In the genomic region with DNA sequence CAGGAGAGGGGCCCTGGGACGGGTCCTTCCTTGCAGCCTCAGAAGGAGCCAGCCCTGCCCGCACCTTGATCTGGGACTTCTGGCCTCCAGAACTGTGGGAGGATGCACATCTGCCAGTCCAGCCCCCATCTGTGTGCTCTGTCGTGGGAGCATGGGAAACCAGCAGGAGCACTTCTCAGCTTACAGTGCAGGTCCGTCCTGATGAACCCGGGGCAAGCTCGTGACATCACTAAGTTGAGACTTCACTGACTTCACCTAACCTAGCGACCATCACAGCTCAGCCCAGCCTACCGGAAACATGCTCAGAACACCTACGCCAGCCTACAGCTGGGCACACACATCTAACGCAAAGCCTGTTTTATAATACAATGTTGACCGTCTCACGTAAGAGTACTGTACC, we compare ENCODE assay signal across 22 cellular contexts. TPM values are rescaled to one million over a fixed set of nuclear protein-coding genes. Genes with fewer than 3 reads are reported as not detected.
DNase-seq lines count a peak whose midpoint lies in the region; ATAC-seq, FAIRE-seq and TF ChIP-seq lines count a peak whose summit lies in the region.
"Had no signal": no experiment of that assay in that cellular context is flagged by ENCODE, and none has a peak within 500 bp of the region (broad histone marks: within the 10 kb centered on the region; RNA-seq: fewer than 3 reads in every experiment).

No MANE protein-coding gene starts in this region.

- no peak overlapping the region for H3K9ac ChIP-seq in H1 (replicated peaks in 1 of 4; ENCODE audit: extremely low read depth in 1 of 4, low read depth in 3 of 4, low read length in 3 of 4)

- no peak overlapping the region for H3K4me2 ChIP-seq in H1 (ENCODE audit: insufficient read depth in 1 of 2, low read depth in 2 of 2, low read length in 2 of 2)
- H3K4me2 ChIP-seq: GM23338 had no signal

- CTCF ChIA-PET in H1 (lab: Charles Lee; ENCODE audit: partially characterized antibody), result interaction anchor here (0.6 to 1.3 kb wide), 8 partner anchors 9 to 864 kb away, joined by 3 to 5 read pairs (median 3); no protein-coding TSS in a partner anchor

- no peaks in the 10 kb centered on the region for H3K23me2 ChIP-seq in H1 (ENCODE audit: low read depth, low read length)

- no peak overlapping the region; the same call in 1 of the 2 replicates for H3K27ac ChIP-seq in H1 (ENCODE audit: low read depth, low read length)
- peak overlapping the region in 2 of 4 donors; percentile 11 to 16 for H3K27ac ChIP-seq in pancreas
- no peak overlapping the region for H3K27ac ChIP-seq in esophagus muscularis mucosa (replicated peaks in 1 of 4)
- H3K27ac ChIP-seq: C4-2B, SJSA1 had no signal

- TF ChIP-seq POLR2A in H1 (IDR thresholded peaks at IDR 0.05; ENCODE audit: control extremely low read depth in 1 of 2, low read depth in 2 of 2, low read length in 2 of 2) (no peak), esophagus muscularis mucosa (IDR thresholded peaks at IDR 0.05; ENCODE audit: low read depth) (no peak)

- H2AFZ ChIP-seq in H1 (ENCODE audit: low read length), result no peak overlapping the region
- H2AFZ ChIP-seq: GM23338 had no signal

- H2BK15ac ChIP-seq in H1 (ENCODE audit: low read length), result no peak overlapping the region

- no peak overlapping the region for H3K4ac ChIP-seq in H1 (replicated peaks; ENCODE audit: insufficient read length, low read depth, low read length)

- H2BK20ac ChIP-seq in H1 (ENCODE audit: low read length), result no peak overlapping the region

- no peak for TF ChIP-seq CTCF in H1 (IDR thresholded peaks at IDR 0.05; ENCODE audit: control extremely low read depth in 1 of 3, insufficient read depth in 1 of 3, low read depth in 1 of 3, low read length in 3 of 3)
- TF ChIP-seq CTCF in pancreas (IDR thresholded peaks at IDR 0.05), result no peak
- TF ChIP-seq CTCF in esophagus muscularis mucosa (IDR thresholded peaks at IDR 0.05), result no peak
- no peak for TF ChIP-seq CTCF in GM13977 (IDR thresholded peaks at IDR 0.05; ENCODE audit: extremely low read depth, insufficient read depth, missing control alignments)

- H3K9me3 ChIP-seq in H1 (ENCODE audit: insufficient read depth in 2 of 2, low read depth in 1 of 2, low read length in 1 of 2) (no peaks in the 10 kb centered on the region), pancreas (no peaks in the 10 kb centered on the region), esophagus muscularis mucosa (no peaks in the 10 kb centered on the region)
- H3K9me3 ChIP-seq: MG63, SJSA1 had no signal

- no peaks in the 10 kb centered on the region; a peak in 1 of 7 replicates for H3K27me3 ChIP-seq in H1 (replicated peaks in 1 of 4; ENCODE audit: control insufficient read depth in 3 of 4, extremely low read depth in 1 of 4, insufficient read depth in 3 of 4, low read length in 3 of 4)
- no peaks in the 10 kb centered on the region for H3K27me3 ChIP-seq in pancreas
- no peaks in the 10 kb centered on the region for H3K27me3 ChIP-seq in esophagus muscularis mucosa
- H3K27me3 ChIP-seq: MG63 had no signal

- peaks cover 0 to 3% (median 1%) of the 10 kb centered on the region in 4 experiments; a peak in 1 of 7 replicates for H3K4me1 ChIP-seq in H1 (replicated peaks in 1 of 4; ENCODE audit: control insufficient read depth in 3 of 4, insufficient read depth in 4 of 4, low read length in 3 of 4)
- H3K4me1 ChIP-seq in pancreas, result peaks cover 0 to 4% (median 0%) of the 10 kb centered on the region in 3 donors
- H3K4me1 ChIP-seq in esophagus muscularis mucosa, result peaks cover 0 to 13% (median 10%) of the 10 kb centered on the region in 4 donors
- H3K4me1 ChIP-seq: SJSA1 had no signal

- H3K79me2 ChIP-seq in H1 (ENCODE audit: control insufficient read depth in 1 of 2, insufficient read depth in 2 of 2, low read length in 2 of 2), result no peaks in the 10 kb centered on the region

- H2BK12ac ChIP-seq in H1 (ENCODE audit: low read depth, low read length), result no peak overlapping the region

- no peak overlapping the region for H3K14ac ChIP-seq in H1 (ENCODE audit: insufficient read length)

- H3K4me3 ChIP-seq in H1 (ENCODE audit: extremely low read depth in 1 of 4, insufficient read depth in 2 of 4, low read depth in 3 of 4, low read length in 4 of 4) (no peak overlapping the region), pancreas (no peak overlapping the region), esophagus muscularis mucosa (no peak overlapping the region)
- H3K4me3 ChIP-seq: GM12878, GM23338, MG63, SJSA1 had no signal

- H2BK120ac ChIP-seq in H1 (replicated peaks; ENCODE audit: low read depth, low read length), result no peak overlapping the region

- POLR2A ChIA-PET in H1 (lab: Charles Lee; ENCODE audit: partially characterized antibody), result interaction anchor here (0.8 kb wide), 1 partner anchor 9 kb away, joined by 3 read pairs; no protein-coding TSS in a partner anchor

- no peak overlapping the region for H3K56ac ChIP-seq in H1 (replicated peaks; ENCODE audit: insufficient read length, low read depth, low read length)

- ATAC-seq in pancreas, result peak; percentile 64 to 87 (median 81)
- ATAC-seq in GM19035 (IDR thresholded peaks at IDR 0.05; ENCODE audit: unreplicated experiment), result no peak
- ATAC-seq: GM12878, GM23338, HCT116, Right ventricle myocardium inferior had no signal

- no peak overlapping the region for H3K23ac ChIP-seq in H1 (ENCODE audit: insufficient read length)

- WGBS in H1 (ENCODE audit: extremely low coverage in 1 of 2, insufficient coverage in 1 of 2, insufficient read length in 1 of 2, insufficient replicate concordance in 2 of 2, low coverage in 1 of 2, low lambda C conversion rate in 2 of 2, missing lambda C conversion rate in 1 of 2), 2 experiments, result 84% methylated on average over 12 of the region's 12 CpGs; no CpG with 5 or more reads in 1 of the 2 experiments
- WGBS in pancreas, 2 donors, result 37 to 40% methylated on average over 12 of the region's 12 CpGs
- 80% methylated on average over 12 of the region's 12 CpGs for WGBS in esophagus muscularis mucosa

- TF ChIP-seq EP300 in H1 (IDR thresholded peaks at IDR 0.05; ENCODE audit: borderline replicate concordance in 1 of 2, low read depth in 2 of 2, low read length in 2 of 2), result no peak
- TF ChIP-seq EP300 in esophagus muscularis mucosa (IDR thresholded peaks at IDR 0.05), result no peak

- intact Hi-C loops in pancreas (cut with DNase I), result no loop called here
- intact Hi-C loops in esophagus muscularis mucosa (cut with DNase I), result no loop called here

- H3K36me3 ChIP-seq in H1 (ENCODE audit: control insufficient read depth in 2 of 4, insufficient read depth in 4 of 4, low read length in 3 of 4) (no peaks in the 10 kb centered on the region), pancreas (no peaks in the 10 kb centered on the region), esophagus muscularis mucosa (peaks cover 0 to 4% (median 0%) of the 10 kb centered on the region in 4 donors)
- H3K36me3 ChIP-seq: MG63, SJSA1 had no signal

- no peak for FAIRE-seq in H1 (lab: Jason Lieb, UNC)
- FAIRE-seq in pancreas (lab: Jason Lieb, UNC), result no peak
- FAIRE-seq: GM12878 had no signal

- in situ Hi-C loops in GM13977 (cut with MboI; ENCODE audit: low pct_unique_long_range_greater_than_20kb, low sequenced_read_pairs, unreplicated experiment), result no loop called here

- H4K5ac ChIP-seq in H1 (ENCODE audit: insufficient read length, low read depth, low read length), result no peak overlapping the region

- no peaks in the 10 kb centered on the region for H3K79me1 ChIP-seq in H1 (ENCODE audit: low read depth, low read length)

- no peak overlapping the region for H4K8ac ChIP-seq in H1 (ENCODE audit: extremely low read depth, insufficient read depth, low read length)

- no peak overlapping the region for H4K91ac ChIP-seq in H1 (replicated peaks; ENCODE audit: insufficient read length, low read length)

- H4K20me1 ChIP-seq in H1 (replicated peaks in 1 of 2; ENCODE audit: control insufficient read depth in 1 of 2, insufficient read depth in 2 of 2, low read length in 2 of 2), result no peaks in the 10 kb centered on the region

- TF ChIP-seq RAD21 in H1 (IDR thresholded peaks at IDR 0.05 in 1 of 2, conservative IDR thresholded peaks at IDR 0.05 in 1 of 2; ENCODE audit: low read depth in 2 of 2, low read length in 2 of 2), result no peak

- H2BK5ac ChIP-seq in H1 (ENCODE audit: low read depth, low read length), result 0 out of 2 replicates have a peak overlapping the region, but pooled peaks have one; percentile 52

- DNase-seq in DMS 273 (lab: John Stamatoyannopoulos, UW; ENCODE audit: unreplicated experiment) (peak; percentile 58), NCI-H2171 treated with DMSO at 0.1 percent for 48 hours (lab: John Stamatoyannopoulos, UW) (peak; percentile 6), H1 (ENCODE audit: low read depth in 1 of 2, low spot score in 2 of 2) (no peak), pancreas (peak in 5 of 6 donors; percentile 60 to 84 (median 73)), esophagus muscularis mucosa (ENCODE audit: extremely low spot score) (no peak), GM13977 (ENCODE audit: low spot score) (no peak)
- no peak for DNase-seq in activated effector memory CD4-positive, alpha-beta T cell treated with Interleukin-2 at 50 U/mL for 16 hours
- DNase-seq: AML-193, DMS79 treated with DMSO at 0.1 percent for 48 hours, MG63, NCI-H1417, NCI-H187, NCI-H345, NCI-H526 treated with DMSO at 0.1 percent for 48 hours had no signal

- H2AK5ac ChIP-seq in H1 (ENCODE audit: low read depth, low read length), result no peak overlapping the region

- no peak overlapping the region for H3K18ac ChIP-seq in H1 (ENCODE audit: extremely low read depth, low read length)

TF ChIP-seq in H1, 55 proteins besides CTCF, POLR2A, EP300 and RAD21:
- no peak for TF ChIP-seq FOSL1 (IDR thresholded peaks at IDR 0.05; ENCODE audit: insufficient read depth, low read depth, low read length)
- no peak for TF ChIP-seq ASH2L (IDR thresholded peaks at IDR 0.05; ENCODE audit: low read length)
- TF ChIP-seq SIRT6 (IDR thresholded peaks at IDR 0.05; ENCODE audit: low read length), result no peak
- no peak for TF ChIP-seq SUZ12 (IDR thresholded peaks at IDR 0.05; ENCODE audit: low read length)

RNA-seq across cellular contexts. Expression of gene ABLIM2, which starts 38.1 kb away (rescaled TPM):
- 2.8 and 3.0 TPM in 2 replicates for total RNA-seq in H1 (2021; fragmentation: NEBNext Ultra II Directional; extraction: Animal tissue kit (Norgen Biotek cat#: 25700))
- polyA plus RNA-seq in H1 (2011; rRNA removed) (3.0 TPM in 2 replicates), pancreas (10 to 100 TPM in 1 of 2 donors, 1 to 10 TPM in 1; 6.1 to 13.1 TPM)
- 3.6 TPM for polyA plus RNA-seq in H1 (2011; cell fraction: cytosol; rRNA removed)
- 5.9 TPM for polyA plus RNA-seq in H1 (2011; cell fraction: nucleus; rRNA removed)
- 2.9 to 4.0 TPM (median 3.3 TPM) in 4 replicates for polyA plus RNA-seq in H1 (2012, experiment 1 of 2)
- polyA plus RNA-seq in H1 (2012, experiment 2 of 2), result 2.2 TPM
- polyA plus RNA-seq in H1 (2013, experiment 1 of 2), result 0.95 TPM
- 1.2 TPM for polyA plus RNA-seq in H1 (2013, experiment 2 of 2)
- 2.7 and 4.9 TPM in 2 replicates for polyA minus RNA-seq in H1 (2011; rRNA and poly(A)+ RNA removed)
- 1.2 TPM for polyA minus RNA-seq in H1 (2011; cell fraction: cytosol; rRNA and poly(A)+ RNA removed)
- 9.1 TPM for polyA minus RNA-seq in H1 (2011; cell fraction: nucleus; rRNA and poly(A)+ RNA removed)
- total RNA-seq in pancreas (1 to 10 TPM; 4.3 to 8.6 (median 6.0) TPM), esophagus muscularis mucosa (10 to 100 TPM in 1 of 4 donors, 1 to 10 TPM in 3; 4.2 to 28.5 (median 8.7) TPM)
- polyA plus RNA-seq: AG04450 had no signal

Comparison
In these comparisons a context has a peak if more than half of its experiments do, and no peak if none do; other contexts are left out.
1. DNase-seq: peak in DMS 273 (single experiment), NCI-H2171 treated with DMSO at 0.1 percent for 48 hours (single experiment) and pancreas (5 of 6); none in H1 (0 of 2), esophagus muscularis mucosa (single experiment), GM13977 (single experiment) and activated effector memory CD4-positive, alpha-beta T cell treated with Interleukin-2 at 50 U/mL for 16 hours (single experiment).